27 cellular contexts compared by ENCODE assay signal in the genomic region with DNA sequence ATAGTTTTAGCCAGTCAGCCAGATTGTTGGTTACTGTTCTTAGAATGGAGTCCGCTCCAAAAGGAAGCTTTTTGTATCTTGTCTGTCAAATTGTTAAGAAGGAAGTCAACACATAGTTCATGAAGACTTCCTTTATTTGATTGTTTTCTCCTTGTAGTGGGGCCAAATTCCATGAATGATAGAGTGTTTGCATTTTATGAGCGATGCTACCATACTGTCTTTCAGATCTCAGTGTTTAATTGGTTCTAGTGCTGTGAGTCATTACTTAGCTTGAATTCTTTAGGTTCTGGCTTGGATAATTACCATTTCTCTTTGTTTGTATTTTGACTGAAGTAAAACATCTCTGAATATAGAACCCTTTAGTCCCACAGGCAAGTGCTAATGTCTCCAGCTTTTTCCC.
"Had no signal": no experiment of that assay in that cellular context is flagged by ENCODE, and none has a peak within 500 bp of the region (broad histone marks: within the 10 kb centered on the region; RNA-seq: fewer than 3 reads in every experiment).

No MANE protein-coding gene starts in this region.

- ATAC-seq: activated naive CD4-positive, alpha-beta T cell treated with anti-CD3 and anti-CD28 coated beads, Interleukin-2, amount 50 U/mL, for 72 hours; activated T-cell treated with anti-CD3 and anti-CD28 coated beads, Interleukin-2, amount 50 U/mL, for 72 hours; gastrocnemius medialis; heart left ventricle; WTC11 had no signal

- H3K4me3 ChIP-seq: ascending aorta, breast epithelium, cardiac muscle cell, colonic mucosa, esophagus squamous epithelium, gastrocnemius medialis, heart left ventricle had no signal

- DNase-seq: activated CD4-positive, alpha-beta memory T cell treated with anti-CD3 and anti-CD28 coated beads, Interleukin-2, amount 10 ng/mL, durations not matched to agents 7 days and 5 days; activated CD4-positive, alpha-beta T cell treated with anti-CD3 and anti-CD28 coated beads for 1 hour; activated CD4-positive, alpha-beta T cell treated with anti-CD3 and anti-CD28 coated beads for 4 hours; activated CD4-positive, alpha-beta T cell treated with anti-CD3 and anti-CD28 coated beads, Interleukin-2, amount 10 ng/mL, durations not matched to agents 7 days and 5 days; activated CD4-positive, alpha-beta T cell treated with anti-CD3 and anti-CD28 coated beads, Interleukin-2, amount 50 U/mL, for 4 hours; activated CD8-positive, alpha-beta memory T cell treated with anti-CD3 and anti-CD28 coated beads, Interleukin-2, amount 50 U/mL, for 48 hours; activated gamma-delta T cell; activated naive CD4-positive, alpha-beta T cell; activated naive CD4-positive, alpha-beta T cell treated with anti-CD3 and anti-CD28 coated beads, Interleukin-2, amount 10 ng/mL, durations not matched to agents 7 days and 5 days; activated naive CD8-positive, alpha-beta T cell treated with anti-CD3 and anti-CD28 coated beads, Interleukin-2, amount 10 ng/mL, durations not matched to agents 7 days and 5 days; activated T-cell treated with anti-CD3 and anti-CD28 coated beads for 4 hours; activated T-cell treated with anti-CD3 and anti-CD28 coated beads, Interleukin-2, amount 50 U/mL, for 24 hours; activated T-cell treated with anti-CD3 and anti-CD28 coated beads, Interleukin-2, amount 50 U/mL, for 72 hours; central memory CD4-positive, alpha-beta T cell; cerebellar nuclear complex; colonic mucosa; effector CD8-positive, alpha-beta T cell; esophagus squamous epithelium; gastrocnemius medialis; glutamatergic neuron; heart left ventricle; T-helper 2 cell had no signal
